Comparison of ENCODE assay signal across 25 cellular contexts in the genomic region with DNA sequence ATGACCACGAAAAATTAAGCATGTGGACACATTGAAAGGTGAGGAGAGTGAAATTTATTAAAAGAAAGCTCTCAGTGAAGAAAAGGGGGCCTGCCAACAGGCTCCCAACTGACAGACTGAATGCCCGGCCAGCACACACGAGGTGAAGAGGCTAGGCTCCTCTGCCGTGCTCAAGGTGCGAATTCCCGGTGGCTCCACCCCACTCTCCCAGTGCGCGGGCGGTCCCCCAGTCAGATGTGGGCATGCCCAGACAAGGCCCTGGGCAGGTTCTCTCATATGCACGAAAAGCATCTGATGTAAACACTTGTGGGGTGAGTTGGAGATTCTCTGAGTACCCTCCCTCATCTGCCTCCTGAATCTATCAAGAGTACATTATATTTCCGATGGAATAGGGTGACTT.
"Had no signal": no experiment of that assay in that cellular context is flagged by ENCODE, and none has a peak within 500 bp of the region (broad histone marks: within the 10 kb centered on the region; RNA-seq: fewer than 3 reads in every experiment).

No MANE protein-coding gene starts in this region.

- H3K36me3 Mint-ChIP-seq: activated naive CD4-positive, alpha-beta T cell treated with anti-CD3 and anti-CD28 coated beads, Interleukin-2, amount 10 ng/mL, durations not matched to agents 7 days and 5 days; activated naive CD4-positive, alpha-beta T cell treated with anti-CD3 and anti-CD28 coated beads, Interleukin-2, amount 50 U/mL, for 72 hours; activated naive CD8-positive, alpha-beta T cell treated with anti-CD3 and anti-CD28 coated beads, Interleukin-2, amount 10 ng/mL, durations not matched to agents 7 days and 5 days; brain had no signal

- H3K4me3 Mint-ChIP-seq: activated CD4-positive, alpha-beta memory T cell treated with anti-CD3 and anti-CD28 coated beads, Interleukin-2, amount 10 ng/mL, durations not matched to agents 7 days and 5 days; activated CD4-positive, alpha-beta T cell treated with anti-CD3 and anti-CD28 coated beads, Interleukin-2, amount 10 ng/mL, durations not matched to agents 7 days and 5 days; activated naive CD4-positive, alpha-beta T cell treated with anti-CD3 and anti-CD28 coated beads, Interleukin-2, amount 10 ng/mL, durations not matched to agents 7 days and 5 days; activated naive CD8-positive, alpha-beta T cell treated with anti-CD3 and anti-CD28 coated beads, Interleukin-2, amount 10 ng/mL, durations not matched to agents 7 days and 5 days; activated T-cell treated with anti-CD3 and anti-CD28 coated beads, Interleukin-2, amount 50 U/mL, for 24 hours; activated T-cell treated with anti-CD3 and anti-CD28 coated beads, Interleukin-2, amount 50 U/mL, for 72 hours; brain had no signal

- H3K27ac ChIP-seq: ascending aorta, colonic mucosa, esophagus muscularis mucosa, foreskin keratinocyte, gastrocnemius medialis had no signal

- H3K9me3 Mint-ChIP-seq: activated CD4-positive, alpha-beta memory T cell treated with anti-CD3 and anti-CD28 coated beads, Interleukin-2, amount 10 ng/mL, durations not matched to agents 7 days and 5 days; activated CD4-positive, alpha-beta T cell treated with anti-CD3 and anti-CD28 coated beads, Interleukin-2, amount 10 ng/mL, durations not matched to agents 7 days and 5 days; activated naive CD4-positive, alpha-beta T cell treated with anti-CD3 and anti-CD28 coated beads, Interleukin-2, amount 10 ng/mL, durations not matched to agents 7 days and 5 days; activated naive CD4-positive, alpha-beta T cell treated with anti-CD3 and anti-CD28 coated beads, Interleukin-2, amount 50 U/mL, for 72 hours; activated naive CD8-positive, alpha-beta T cell treated with anti-CD3 and anti-CD28 coated beads, Interleukin-2, amount 10 ng/mL, durations not matched to agents 7 days and 5 days; activated T-cell treated with anti-CD3 and anti-CD28 coated beads, Interleukin-2, amount 50 U/mL, for 24 hours; activated T-cell treated with anti-CD3 and anti-CD28 coated beads, Interleukin-2, amount 50 U/mL, for 72 hours; brain had no signal

- H3K4me1 ChIP-seq: ascending aorta, colonic mucosa, esophagus muscularis mucosa had no signal

- H3K36me3 ChIP-seq: ascending aorta, colonic mucosa, esophagus muscularis mucosa, gastrocnemius medialis had no signal

- DNase-seq: activated CD4-positive, alpha-beta memory T cell treated with anti-CD3 and anti-CD28 coated beads, Interleukin-2, amount 10 ng/mL, durations not matched to agents 7 days and 5 days; activated CD4-positive, alpha-beta T cell treated with anti-CD3 and anti-CD28 coated beads for 1 hour; activated CD4-positive, alpha-beta T cell treated with anti-CD3 and anti-CD28 coated beads for 4 hours; activated CD4-positive, alpha-beta T cell treated with anti-CD3 and anti-CD28 coated beads, Interleukin-2, amount 10 ng/mL, durations not matched to agents 7 days and 5 days; activated CD4-positive, alpha-beta T cell treated with anti-CD3 and anti-CD28 coated beads, Interleukin-2, amount 50 U/mL, for 4 hours; activated CD8-positive, alpha-beta memory T cell treated with anti-CD3 and anti-CD28 coated beads, Interleukin-2, amount 50 U/mL, for 48 hours; activated gamma-delta T cell; activated naive CD4-positive, alpha-beta T cell; activated naive CD4-positive, alpha-beta T cell treated with anti-CD3 and anti-CD28 coated beads, Interleukin-2, amount 10 ng/mL, durations not matched to agents 7 days and 5 days; activated naive CD8-positive, alpha-beta T cell treated with anti-CD3 and anti-CD28 coated beads, Interleukin-2, amount 10 ng/mL, durations not matched to agents 7 days and 5 days; activated T-cell treated with anti-CD3 and anti-CD28 coated beads for 4 hours; activated T-cell treated with anti-CD3 and anti-CD28 coated beads, Interleukin-2, amount 50 U/mL, for 24 hours; activated T-cell treated with anti-CD3 and anti-CD28 coated beads, Interleukin-2, amount 50 U/mL, for 72 hours; central memory CD4-positive, alpha-beta T cell; cerebellar nuclear complex; colonic mucosa; effector CD8-positive, alpha-beta T cell; foreskin keratinocyte; gastrocnemius medialis; glutamatergic neuron; T-helper 2 cell had no signal

- ATAC-seq: activated naive CD4-positive, alpha-beta T cell treated with anti-CD3 and anti-CD28 coated beads, Interleukin-2, amount 50 U/mL, for 72 hours; activated T-cell treated with anti-CD3 and anti-CD28 coated beads, Interleukin-2, amount 50 U/mL, for 72 hours; foreskin keratinocyte; gastrocnemius medialis had no signal

- H3K27me3 ChIP-seq: ascending aorta, colonic mucosa, esophagus muscularis mucosa, foreskin keratinocyte, gastrocnemius medialis had no signal

- H3K4me1 Mint-ChIP-seq: activated CD4-positive, alpha-beta memory T cell treated with anti-CD3 and anti-CD28 coated beads, Interleukin-2, amount 10 ng/mL, durations not matched to agents 7 days and 5 days; activated CD4-positive, alpha-beta T cell treated with anti-CD3 and anti-CD28 coated beads, Interleukin-2, amount 10 ng/mL, durations not matched to agents 7 days and 5 days; activated naive CD4-positive, alpha-beta T cell treated with anti-CD3 and anti-CD28 coated beads, Interleukin-2, amount 10 ng/mL, durations not matched to agents 7 days and 5 days; activated naive CD8-positive, alpha-beta T cell treated with anti-CD3 and anti-CD28 coated beads, Interleukin-2, amount 10 ng/mL, durations not matched to agents 7 days and 5 days had no signal

- H3K9me3 ChIP-seq: ascending aorta, colonic mucosa, esophagus muscularis mucosa, gastrocnemius medialis had no signal

- H3K4me3 ChIP-seq: ascending aorta, colonic mucosa, esophagus muscularis mucosa, gastrocnemius medialis had no signal

- H3K27ac Mint-ChIP-seq: activated CD4-positive, alpha-beta memory T cell treated with anti-CD3 and anti-CD28 coated beads, Interleukin-2, amount 10 ng/mL, durations not matched to agents 7 days and 5 days; activated CD4-positive, alpha-beta T cell treated with anti-CD3 and anti-CD28 coated beads, Interleukin-2, amount 10 ng/mL, durations not matched to agents 7 days and 5 days; activated naive CD4-positive, alpha-beta T cell treated with anti-CD3 and anti-CD28 coated beads, Interleukin-2, amount 10 ng/mL, durations not matched to agents 7 days and 5 days; activated naive CD8-positive, alpha-beta T cell treated with anti-CD3 and anti-CD28 coated beads, Interleukin-2, amount 10 ng/mL, durations not matched to agents 7 days and 5 days; activated T-cell treated with anti-CD3 and anti-CD28 coated beads, Interleukin-2, amount 50 U/mL, for 24 hours; activated T-cell treated with anti-CD3 and anti-CD28 coated beads, Interleukin-2, amount 50 U/mL, for 72 hours; brain had no signal

- H3K27me3 Mint-ChIP-seq: brain had no signal
